In genomic region chr6:87922191-87922946, GRCh38 we compare ENCODE assay signal across 14 cellular contexts.
DNase-seq lines count a peak whose midpoint lies in the region; ATAC-seq and TF ChIP-seq lines count a peak whose summit lies in the region.
"Had no signal": no experiment of that assay in that cellular context is flagged by ENCODE, and none has a peak within 500 bp of the region (broad histone marks: within the 10 kb centered on the region; RNA-seq: fewer than 3 reads in every experiment).

No MANE protein-coding gene starts in this region.

- no peaks in the 10 kb centered on the region for H3K4me1 Mint-ChIP-seq in MCF 10A (ENCODE audit: insufficient read depth, unreplicated experiment)

- H3K27ac Mint-ChIP-seq in MCF 10A (ENCODE audit: low read depth, unreplicated experiment) = no peak overlapping the region

- peaks cover 51% of the 10 kb centered on the region for H3K27me3 Mint-ChIP-seq in MCF 10A (ENCODE audit: insufficient read depth, unreplicated experiment)

- H3K27ac ChIP-seq in neutrophil = peak overlapping the region; percentile 73
- H3K27ac ChIP-seq: 22Rv1, upper lobe of right lung had no signal

- H3K4me3 ChIP-seq in neutrophil (ENCODE audit: low read depth in 1 of 2, low read length in 1 of 2) = no peak overlapping the region
- H3K4me3 ChIP-seq: upper lobe of right lung had no signal

- H3K9me3 ChIP-seq in neutrophil = no peaks in the 10 kb centered on the region
- H3K9me3 ChIP-seq: upper lobe of right lung had no signal

- POLR2A ChIA-PET in MCF 10A (lab: Yijun Ruan, JAX) = interaction anchor here (0.6 to 0.7 kb wide), 2 partner anchors 129 to 281 kb away, joined by 3 to 4 read pairs; no protein-coding TSS in a partner anchor

- CTCF ChIA-PET in MCF 10A (lab: Yijun Ruan, JAX) = interaction anchor here (0.6 to 0.7 kb wide), 4 partner anchors 41 to 950 kb away, joined by 3 to 4 read pairs (median 3); no protein-coding TSS in a partner anchor

- intact Hi-C loops in MCF 10A (cut with micrococcal nuclease) = no loop called here

- ATAC-seq in GM21786 (IDR thresholded peaks at IDR 0.05; ENCODE audit: unreplicated experiment) (peak; percentile 13), HG03442 (IDR thresholded peaks at IDR 0.05; ENCODE audit: unreplicated experiment) (peak; percentile 1)

- H3K36me3 ChIP-seq in neutrophil = no peaks in the 10 kb centered on the region
- H3K36me3 ChIP-seq: upper lobe of right lung had no signal

- TF ChIP-seq CTCF in neutrophil (IDR thresholded peaks at IDR 0.05) (no peak), MCF 10A (IDR thresholded peaks at IDR 0.05; ENCODE audit: unreplicated experiment) (no peak)

- H3K36me3 Mint-ChIP-seq in MCF 10A (ENCODE audit: insufficient read depth, unreplicated experiment) = no peaks in the 10 kb centered on the region

- no peaks in the 10 kb centered on the region for H3K9me3 Mint-ChIP-seq in MCF 10A (ENCODE audit: unreplicated experiment)

- BruUV-seq in MCF 10A (replicated peaks; lab: Mats Ljungman, UMichigan) = no TSS peak

- H3K4me3 Mint-ChIP-seq in MCF 10A (ENCODE audit: unreplicated experiment) = no peak overlapping the region

- H3K4me1 ChIP-seq in neutrophil (ENCODE audit: control insufficient read depth in 1 of 2, insufficient read depth in 1 of 2, low read depth in 1 of 2, low read length in 1 of 2) = peaks cover 14 to 16% of the 10 kb centered on the region in 2 experiments
- H3K4me1 ChIP-seq: upper lobe of right lung had no signal

- H3K27me3 ChIP-seq in neutrophil = peaks cover 29% of the 10 kb centered on the region
- H3K27me3 ChIP-seq: upper lobe of right lung had no signal

- peak; percentile 24 for DNase-seq in DMS53 (lab: John Stamatoyannopoulos, UW)
- no peak for DNase-seq in DMS53 treated with DMSO at 0.1 percent for 48 hours (lab: John Stamatoyannopoulos, UW; ENCODE audit: unreplicated experiment)
- no peak for DNase-seq in MCF 10A (ENCODE audit: unreplicated experiment)
- DNase-seq in T-helper 2 cell = no peak
- DNase-seq in pons (ENCODE audit: low spot score) = no peak
- DNase-seq: activated CD8-positive, alpha-beta memory T cell treated with anti-CD3 and anti-CD28 coated beads, Interleukin-2, amount 50 U/mL, for 4 hours; aorta; hypothalamus; retina; upper lobe of right lung had no signal
